12 cellular contexts compared by ENCODE assay signal in genomic region chr10:6297951-6298381, GRCh38.
DNase-seq lines count a peak whose midpoint lies in the region; ATAC-seq and TF ChIP-seq lines count a peak whose summit lies in the region.
"Had no signal": no experiment of that assay in that cellular context is flagged by ENCODE, and none has a peak within 500 bp of the region (broad histone marks: within the 10 kb centered on the region; RNA-seq: fewer than 3 reads in every experiment).

No MANE protein-coding gene starts in this region.

- H3K27ac ChIP-seq in RWPE2 (ENCODE audit: poor library complexity, severe bottlenecking) = peak overlapping the region; percentile 55
- H3K27ac ChIP-seq: 22Rv1 had no signal

- no peak for ATAC-seq in RWPE2 (ENCODE audit: low read depth)
- no peak for ATAC-seq in stimulated activated memory B cell treated with anti-CD40 and anti-IgM and Interleukin-4, amounts not matched to agents 10 μg/mL and 1 μg/mL and 100 μg/mL, for 72 hours
- no peak for ATAC-seq in HG02852 (IDR thresholded peaks at IDR 0.05; ENCODE audit: unreplicated experiment)
- ATAC-seq: Right ventricle myocardium inferior had no signal

- H3K36me3 Mint-ChIP-seq in stimulated activated memory B cell treated with anti-CD40 and anti-IgM and Interleukin-4, amounts not matched to agents 10 μg/mL and 1 μg/mL and 100 μg/mL, for 72 hours = peaks cover 7% of the 10 kb centered on the region

- DNase-seq in DMS53 (lab: John Stamatoyannopoulos, UW) (peak; percentile 48), DMS53 treated with DMSO at 0.1 percent for 48 hours (lab: John Stamatoyannopoulos, UW; ENCODE audit: unreplicated experiment) (no peak), RWPE2 (ENCODE audit: low spot score) (no peak), globus pallidus (ENCODE audit: low spot score) (peak; percentile 22), OCI-M2 (lab: John Stamatoyannopoulos, UW; ENCODE audit: unreplicated experiment) (no peak), NCI-H510A treated with DMSO at 0.1 percent for 48 hours (lab: John Stamatoyannopoulos, UW) (no peak)
- DNase-seq: activated CD4-positive, CD25-positive, alpha-beta regulatory T cell treated with anti-CD3 and anti-CD28 coated beads, Interleukin-2, amount 50 U/mL, for 72 hours; activated naive CD8-positive, alpha-beta T cell treated with anti-CD3 and anti-CD28 coated beads, Interleukin-2, amount 10 ng/mL, durations not matched to agents 7 days and 5 days had no signal

- no peaks in the 10 kb centered on the region for H3K36me3 ChIP-seq in RWPE2 (ENCODE audit: low read depth)

- peaks cover 30% of the 10 kb centered on the region for H3K4me1 ChIP-seq in RWPE2 (ENCODE audit: insufficient read depth, poor library complexity, severe bottlenecking)

- H3K27ac Mint-ChIP-seq in stimulated activated memory B cell treated with anti-CD40 and anti-IgM and Interleukin-4, amounts not matched to agents 10 μg/mL and 1 μg/mL and 100 μg/mL, for 72 hours = peak overlapping the region; percentile 69
- H3K27ac Mint-ChIP-seq: activated naive CD8-positive, alpha-beta T cell treated with anti-CD3 and anti-CD28 coated beads, Interleukin-2, amount 10 ng/mL, durations not matched to agents 7 days and 5 days had no signal

- TF ChIP-seq CTCF in RWPE2 (IDR thresholded peaks at IDR 0.05; ENCODE audit: poor library complexity, severe bottlenecking) = no peak

- H3K4me1 Mint-ChIP-seq in stimulated activated memory B cell treated with anti-CD40 and anti-IgM and Interleukin-4, amounts not matched to agents 10 μg/mL and 1 μg/mL and 100 μg/mL, for 72 hours = peaks cover 80% of the 10 kb centered on the region

- no peaks in the 10 kb centered on the region for H3K27me3 Mint-ChIP-seq in stimulated activated memory B cell treated with anti-CD40 and anti-IgM and Interleukin-4, amounts not matched to agents 10 μg/mL and 1 μg/mL and 100 μg/mL, for 72 hours
- H3K27me3 Mint-ChIP-seq: activated naive CD8-positive, alpha-beta T cell treated with anti-CD3 and anti-CD28 coated beads, Interleukin-2, amount 10 ng/mL, durations not matched to agents 7 days and 5 days had no signal

- H3K27me3 ChIP-seq in RWPE2 (ENCODE audit: insufficient read depth, poor library complexity, severe bottlenecking) = no peaks in the 10 kb centered on the region

- no peak overlapping the region for H3K4me3 Mint-ChIP-seq in stimulated activated memory B cell treated with anti-CD40 and anti-IgM and Interleukin-4, amounts not matched to agents 10 μg/mL and 1 μg/mL and 100 μg/mL, for 72 hours
- H3K4me3 Mint-ChIP-seq: activated naive CD8-positive, alpha-beta T cell treated with anti-CD3 and anti-CD28 coated beads, Interleukin-2, amount 10 ng/mL, durations not matched to agents 7 days and 5 days had no signal

- no peaks in the 10 kb centered on the region for H3K9me3 ChIP-seq in RWPE2 (ENCODE audit: severe bottlenecking)

- H3K9me3 Mint-ChIP-seq in stimulated activated memory B cell treated with anti-CD40 and anti-IgM and Interleukin-4, amounts not matched to agents 10 μg/mL and 1 μg/mL and 100 μg/mL, for 72 hours = peaks cover 2% of the 10 kb centered on the region

- no peak overlapping the region for H3K4me3 ChIP-seq in RWPE2 (ENCODE audit: severe bottlenecking)

Comparison
In these comparisons a context has a peak if more than half of its experiments do, and no peak if none do; other contexts are left out.
1. DNase-seq: peak in DMS53 (single experiment) and globus pallidus (single experiment); none in DMS53 treated with DMSO at 0.1 percent for 48 hours (single experiment), RWPE2 (single experiment), OCI-M2 (single experiment) and NCI-H510A treated with DMSO at 0.1 percent for 48 hours (single experiment).